In the genomic region with DNA sequence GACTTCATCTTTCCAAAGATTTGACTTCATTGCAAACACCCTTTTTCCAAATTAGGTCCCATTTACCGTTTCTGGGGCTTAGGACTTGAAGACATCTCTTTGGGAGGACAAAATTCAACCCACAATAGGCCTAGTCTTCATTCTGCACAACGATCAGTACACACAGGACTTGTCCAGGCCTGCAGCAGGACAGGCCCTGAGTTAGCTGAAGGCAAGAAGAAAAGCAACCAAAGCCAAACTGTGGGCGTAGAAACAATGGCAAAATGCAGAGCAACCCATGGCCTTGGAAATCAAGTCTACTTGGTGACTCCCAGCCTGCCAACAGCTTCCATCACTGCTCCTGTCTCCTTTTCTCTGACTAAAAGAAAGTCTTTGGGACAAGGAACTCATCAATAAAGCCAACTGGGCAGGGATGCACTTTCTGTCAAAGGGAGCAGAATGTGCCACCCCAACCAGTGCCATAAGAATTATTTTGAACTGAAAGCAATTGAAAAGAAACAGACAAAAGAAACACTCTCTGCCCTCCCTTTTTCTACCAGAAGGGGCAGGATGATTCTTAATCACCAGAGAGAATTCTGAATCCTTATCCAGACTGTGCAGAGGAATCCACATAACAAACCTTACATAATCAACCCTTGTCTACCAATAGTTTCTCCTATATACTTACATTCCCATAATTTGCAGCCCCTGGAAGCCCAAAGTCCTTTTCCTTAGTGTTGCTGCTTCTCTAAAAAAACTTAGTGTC, we compare ENCODE assay signal across 18 cellular contexts.
DNase-seq lines count a peak whose midpoint lies in the region; ATAC-seq and TF ChIP-seq lines count a peak whose summit lies in the region.
"Had no signal": no experiment of that assay in that cellular context is flagged by ENCODE, and none has a peak within 500 bp of the region (broad histone marks: within the 10 kb centered on the region; RNA-seq: fewer than 3 reads in every experiment).

No MANE protein-coding gene starts in this region.

- peaks cover 13% of the 10 kb centered on the region; the same call in 1 of the 2 replicates for H3K4me1 ChIP-seq in GM23338 (ENCODE audit: insufficient read depth)
- H3K4me1 ChIP-seq in PC-9 (replicated peaks; ENCODE audit: insufficient read depth): no peaks in the 10 kb centered on the region
- H3K4me1 ChIP-seq in Caco-2: no peaks in the 10 kb centered on the region
- H3K4me1 ChIP-seq: adrenal gland, testis had no signal

- H3K27me3 ChIP-seq in GM23338 (ENCODE audit: insufficient read depth) (no peaks in the 10 kb centered on the region), PC-9 (ENCODE audit: insufficient read depth, low read depth) (no peaks in the 10 kb centered on the region), Caco-2 (replicated peaks; ENCODE audit: control insufficient read depth, insufficient read depth, low read length) (no peaks in the 10 kb centered on the region)
- H3K27me3 ChIP-seq: adrenal gland, testis had no signal

- H3K36me3 ChIP-seq in GM23338 (ENCODE audit: insufficient read depth) (no peaks in the 10 kb centered on the region), PC-9 (ENCODE audit: low read depth) (no peaks in the 10 kb centered on the region), Caco-2 (ENCODE audit: control insufficient read depth, insufficient read depth, low read length) (no peaks in the 10 kb centered on the region)
- H3K36me3 ChIP-seq: adrenal gland had no signal

- H3K9me3 ChIP-seq in PC-9 (ENCODE audit: insufficient read depth, low read depth) (no peaks in the 10 kb centered on the region), Caco-2 (no peaks in the 10 kb centered on the region)
- H3K9me3 ChIP-seq: adrenal gland, testis had no signal

- ATAC-seq in GM23338 (no peak), GM21737 (IDR thresholded peaks at IDR 0.05; ENCODE audit: unreplicated experiment) (no peak)
- ATAC-seq: T-cell had no signal

- DNase-seq in GM23338 (ENCODE audit: low spot score) (peak; percentile 27), PC-9 (no peak), epithelial cell of proximal tubule (ENCODE audit: low read depth) (no peak), neural crest cell (ENCODE audit: low read depth, low spot score) (no peak), Caco-2 (no peak), hepatic stellate cell (ENCODE audit: low spot score) (no peak)
- DNase-seq: adrenal gland; DMS79; IMR-90; midbrain; MV-4-11; nucleus accumbens; stimulated activated CD4-positive, alpha-beta T cell treated with anti-CD3 and anti-CD28 coated beads, Interleukin-4, amount 100 ng/mL, for 1 hour; stimulated activated CD8-positive, alpha-beta memory T cell treated with anti-CD3 and anti-CD28 coated beads, Interleukin-4, amount 100 ng/mL, for 48 hours; T-cell; testis had no signal

- H3K27me3 Mint-ChIP-seq in GM23338 (ENCODE audit: insufficient read depth, low read depth, poor library complexity) (peaks cover 5% of the 10 kb centered on the region), neural crest cell (ENCODE audit: low read depth) (no peaks in the 10 kb centered on the region), Caco-2 (ENCODE audit: insufficient read depth, unreplicated experiment) (no peaks in the 10 kb centered on the region)
- H3K27me3 Mint-ChIP-seq: T-cell had no signal

- no peak overlapping the region for H3K27ac Mint-ChIP-seq in GM23338
- no peak overlapping the region for H3K27ac Mint-ChIP-seq in neural crest cell (ENCODE audit: unreplicated experiment)
- no peak overlapping the region for H3K27ac Mint-ChIP-seq in Caco-2 (ENCODE audit: unreplicated experiment)
- H3K27ac Mint-ChIP-seq: activated T-helper 2 cell treated with anti-CD3 and anti-CD28 coated beads, Interferon-gamma antibody, Interleukin-2, Interleukin-4, amounts not matched to agents 10 μg/mL and 5 μg/mL and 100 μg/mL, durations not matched to agents 14 hours and 24 hours and 36 hours; T-cell had no signal

- H3F3A ChIP-seq in GM23338 (replicated peaks; ENCODE audit: low read depth): no peaks in the 10 kb centered on the region
- no peaks in the 10 kb centered on the region for H3F3A ChIP-seq in PC-9 (ENCODE audit: insufficient read depth, low read depth)

- H2AFZ ChIP-seq in GM23338: peak overlapping the region; percentile 48; the same call in 1 of the 2 replicates
- H2AFZ ChIP-seq in PC-9: no peak overlapping the region

- H4K20me1 ChIP-seq in GM23338 (replicated peaks; ENCODE audit: insufficient read depth) (no peaks in the 10 kb centered on the region), PC-9 (ENCODE audit: insufficient read depth) (no peaks in the 10 kb centered on the region)

- H3K36me3 Mint-ChIP-seq in GM23338 (ENCODE audit: low read depth) (no peaks in the 10 kb centered on the region; the same call in 2 of the 3 replicates), neural crest cell (ENCODE audit: low read depth) (no peaks in the 10 kb centered on the region), Caco-2 (ENCODE audit: insufficient read depth, unreplicated experiment) (no peaks in the 10 kb centered on the region)
- H3K36me3 Mint-ChIP-seq: T-cell had no signal

- H3K4me2 ChIP-seq in GM23338: no peak overlapping the region
- no peak overlapping the region for H3K4me2 ChIP-seq in PC-9

- H3K4me1 Mint-ChIP-seq in GM23338: peaks cover 12% of the 10 kb centered on the region
- H3K4me1 Mint-ChIP-seq in neural crest cell: peaks cover 13% of the 10 kb centered on the region
- no peaks in the 10 kb centered on the region for H3K4me1 Mint-ChIP-seq in Caco-2 (ENCODE audit: low read depth, unreplicated experiment)
- H3K4me1 Mint-ChIP-seq: T-cell had no signal

- no peak overlapping the region for H3K27ac ChIP-seq in GM23338 (ENCODE audit: low read depth)
- H3K27ac ChIP-seq in PC-9: no peak overlapping the region
- H3K27ac ChIP-seq: adrenal gland, testis had no signal

- H3K79me2 ChIP-seq in GM23338 (replicated peaks; ENCODE audit: insufficient read depth) (no peaks in the 10 kb centered on the region), PC-9 (ENCODE audit: low read depth) (no peaks in the 10 kb centered on the region)

- CTCF ChIA-PET in PC-9 (lab: Charles Lee) (no interaction called here), Caco-2 (lab: Charles Lee) (no interaction called here)

- BruUV-seq in PC-9 (replicated peaks; lab: Mats Ljungman, UMichigan): no TSS peak
- BruUV-seq in Caco-2 (replicated peaks; lab: Mats Ljungman, UMichigan): no TSS peak

- H3K9me3 Mint-ChIP-seq in GM23338: no peaks in the 10 kb centered on the region
- H3K9me3 Mint-ChIP-seq in neural crest cell: peaks cover 5% of the 10 kb centered on the region
- H3K9me3 Mint-ChIP-seq in Caco-2 (ENCODE audit: unreplicated experiment): no peaks in the 10 kb centered on the region

- TF ChIP-seq CTCF in GM23338 (conservative IDR thresholded peaks at IDR 0.05; ENCODE audit: low read depth in 2 of 2) (peak; percentile 13 to 38; a peak in 2 of 4 replicates), PC-9 (conservative IDR thresholded peaks at IDR 0.05) (peak; percentile 29; the same call in 1 of the 2 replicates), epithelial cell of proximal tubule (conservative IDR thresholded peaks at IDR 0.05; ENCODE audit: low read depth, low read length) (peak; percentile 44), neural crest cell (conservative IDR thresholded peaks at IDR 0.05) (peak; percentile 51), Caco-2 (IDR thresholded peaks at IDR 0.05; ENCODE audit: insufficient read depth in 1 of 2, low read depth in 1 of 2, low read length in 1 of 2, severe bottlenecking in 1 of 2, unreplicated experiment in 1 of 2) (peak in 1 of 2 experiments; percentile 20)

- POLR2A ChIA-PET in PC-9 (lab: Charles Lee; ENCODE audit: unreplicated experiment): no interaction called here
- POLR2A ChIA-PET in Caco-2 (lab: Charles Lee): no interaction called here

- intact Hi-C loops in PC-9 (cut with micrococcal nuclease; ENCODE audit: unreplicated experiment): no loop called here
- intact Hi-C loops in Caco-2 (cut with micrococcal nuclease; ENCODE audit: unreplicated experiment): no loop called here

- no peak overlapping the region for H3K4me3 Mint-ChIP-seq in GM23338
- no peak overlapping the region for H3K4me3 Mint-ChIP-seq in neural crest cell
- H3K4me3 Mint-ChIP-seq in Caco-2 (ENCODE audit: unreplicated experiment): no peak overlapping the region
- H3K4me3 Mint-ChIP-seq: T-cell had no signal

- H3K9me2 ChIP-seq in GM23338 (ENCODE audit: insufficient read depth) (peaks cover 20% of the 10 kb centered on the region; the same call in 1 of the 2 replicates), PC-9 (ENCODE audit: insufficient read depth) (no peaks in the 10 kb centered on the region)

- H3K4me3 ChIP-seq in GM23338 (no peak overlapping the region), PC-9 (no peak overlapping the region), epithelial cell of proximal tubule (ENCODE audit: low read depth, low read length) (no peak overlapping the region), Caco-2 (ENCODE audit: low read depth, low read length) (no peak overlapping the region)
- H3K4me3 ChIP-seq: adrenal gland, testis had no signal

TF ChIP-seq in GM23338, 12 proteins besides CTCF, POLR2A, EP300 and RAD21 (continues in another document):
- TF ChIP-seq ETS1 (IDR thresholded peaks at IDR 0.05) (no peak), POLR2AphosphoS5 (IDR thresholded peaks at IDR 0.05; ENCODE audit: low read depth) (no peak)
